ENCODE assay signal across 20 cellular contexts in the genomic region with DNA sequence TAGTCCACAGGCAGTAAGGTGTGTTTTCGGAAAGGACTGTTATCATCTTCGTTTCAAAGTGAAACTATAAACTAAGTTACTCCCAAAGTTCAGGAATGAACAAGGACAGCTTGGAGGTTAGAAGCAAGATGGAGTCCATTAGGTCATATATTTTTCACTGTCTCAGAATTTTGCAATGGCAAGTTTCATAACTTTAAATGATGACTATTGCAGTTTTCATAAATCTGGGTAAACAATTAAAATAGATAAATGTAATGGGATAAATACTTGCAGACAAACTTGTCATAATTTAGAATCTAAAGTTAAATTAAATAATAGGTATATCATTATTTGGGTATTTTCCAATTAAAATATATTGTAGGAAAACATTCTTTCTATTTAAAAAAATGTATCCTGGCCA. TPM values are rescaled to one million over a fixed set of nuclear protein-coding genes. Genes with fewer than 3 reads are reported as not detected.
DNase-seq lines count a peak whose midpoint lies in the region; ATAC-seq, FAIRE-seq and TF ChIP-seq lines count a peak whose summit lies in the region.
"Had no signal": no experiment of that assay in that cellular context is flagged by ENCODE, and none has a peak within 500 bp of the region (broad histone marks: within the 10 kb centered on the region; RNA-seq: fewer than 3 reads in every experiment).

No MANE protein-coding gene starts in this region.

- H3K27ac Mint-ChIP-seq in CD8-positive, alpha-beta memory T cell, result no peak overlapping the region
- H3K27ac Mint-ChIP-seq: CD14-positive monocyte; CD4-positive, alpha-beta memory T cell; CD4-positive, CD25-positive, alpha-beta regulatory T cell had no signal

- H3K9ac ChIP-seq in IMR-90 (ENCODE audit: low read depth, low read length), result no peak overlapping the region
- H3K9ac ChIP-seq: BLaER1 had no signal

- CTCF ChIA-PET in A549 (lab: Yijun Ruan, JAX) (interaction anchor here (6.5 kb wide), 2 partner anchors 13 to 109 kb away, joined by 37 to 52 read pairs; no protein-coding TSS in a partner anchor), IMR-90 (lab: Yijun Ruan, JAX) (no interaction called here)
- CTCF ChIA-PET in CD8-positive, alpha-beta memory T cell (lab: Charles Lee), result no interaction called here

- intact Hi-C loops in IMR-90 (cut with micrococcal nuclease), result no loop called here

- H3K23ac ChIP-seq in IMR-90 (ENCODE audit: low read depth, low read length), result no peak overlapping the region

- no peak overlapping the region for H4K5ac ChIP-seq in IMR-90 (ENCODE audit: low read depth, low read length)

- no peak overlapping the region for H2BK120ac ChIP-seq in IMR-90 (ENCODE audit: low read depth, low read length)

- no peaks in the 10 kb centered on the region for H3K4me1 Mint-ChIP-seq in CD8-positive, alpha-beta memory T cell
- H3K4me1 Mint-ChIP-seq: CD4-positive, alpha-beta memory T cell; CD4-positive, CD25-positive, alpha-beta regulatory T cell had no signal

- TF ChIP-seq POLR2A in A549 (IDR thresholded peaks at IDR 0.05; ENCODE audit: low read length) (no peak), IMR-90 (IDR thresholded peaks at IDR 0.05; ENCODE audit: low read depth, low read length) (no peak)

- no peaks in the 10 kb centered on the region for H3K27me3 ChIP-seq in IMR-90 (ENCODE audit: control insufficient read depth, insufficient read depth, low read length)
- H3K27me3 ChIP-seq in small intestine (ENCODE audit: control insufficient read depth in 2 of 2, insufficient read depth in 2 of 2, low read length in 2 of 2), result no peaks in the 10 kb centered on the region
- H3K27me3 ChIP-seq in CD8-positive, alpha-beta memory T cell (ENCODE audit: insufficient read depth, low read length, poor library complexity, severe bottlenecking), result no peaks in the 10 kb centered on the region
- H3K27me3 ChIP-seq: BE2C, BLaER1 had no signal

- no peak overlapping the region for H3K4me3 Mint-ChIP-seq in CD8-positive, alpha-beta memory T cell
- H3K4me3 Mint-ChIP-seq: CD14-positive monocyte; CD4-positive, alpha-beta memory T cell; CD4-positive, CD25-positive, alpha-beta regulatory T cell had no signal

- H2AFZ ChIP-seq in IMR-90 (replicated peaks; ENCODE audit: low read length, poor library complexity), result no peak overlapping the region

- H3K9me3 ChIP-seq in A549 (peaks cover 23% of the 10 kb centered on the region), IMR-90 (ENCODE audit: control insufficient read depth, insufficient read depth, low read length) (peaks cover 3% of the 10 kb centered on the region; the same call in 1 of the 2 replicates), small intestine (ENCODE audit: control insufficient read depth, low read depth) (no peaks in the 10 kb centered on the region)
- H3K9me3 ChIP-seq in CD8-positive, alpha-beta memory T cell (ENCODE audit: low read length), result no peaks in the 10 kb centered on the region

- ATAC-seq in A549 (no peak), IMR-90 (ENCODE audit: low read depth) (no peak)

- 64% methylated on average over 2 of the region's 2 CpGs for WGBS in A549 (ENCODE audit: missing lambda C conversion rate)
- no CpG with 5 or more reads among the region's 2 CpGs for WGBS in IMR-90 (ENCODE audit: extremely low coverage in 2 of 2, insufficient read length in 1 of 2), 2 experiments
- 69 to 91% (median 90%) methylated on average over 2 of the region's 2 CpGs for WGBS in small intestine, 3 donors

- peaks cover 0 to 3% of the 10 kb centered on the region in 2 donors for H3K27me3 Mint-ChIP-seq in CD8-positive, alpha-beta memory T cell
- H3K27me3 Mint-ChIP-seq: CD4-positive, alpha-beta memory T cell had no signal

- H3K36me3 Mint-ChIP-seq in CD8-positive, alpha-beta memory T cell, result peaks cover 0 to 12% (median 3%) of the 10 kb centered on the region in 3 donors

- DNase-seq in A549 (ENCODE audit: low read depth in 1 of 2, low spot score in 1 of 2), result no peak
- DNase-seq in IMR-90, result no peak
- DNase-seq in small intestine, result no peak
- no peak for DNase-seq in hippocampal formation (lab: John Stamatoyannopoulos, UW)
- no peak for DNase-seq in CD8-positive, alpha-beta memory T cell
- DNase-seq: 8988T; AML-193; BE2C; C1 segment of cervical spinal cord; Caco-2; Calu3; CD4-positive, alpha-beta memory T cell; CD4-positive, CD25-positive, alpha-beta regulatory T cell; DMS79 treated with DMSO at 0.1 percent for 48 hours; GF-D8 had no signal

- H3K27ac ChIP-seq in A549 (no peak overlapping the region), IMR-90 (ENCODE audit: insufficient read depth, low read length) (no peak overlapping the region), small intestine (ENCODE audit: low read depth in 1 of 2, low read length in 1 of 2) (no peak overlapping the region)
- no peak overlapping the region for H3K27ac ChIP-seq in CD8-positive, alpha-beta memory T cell (ENCODE audit: low read depth, low read length)
- H3K27ac ChIP-seq: BLaER1 had no signal

- POLR2A ChIA-PET in A549 (lab: Yijun Ruan, JAX) (no interaction called here), IMR-90 (lab: Charles Lee; ENCODE audit: unreplicated experiment) (no interaction called here)
- POLR2A ChIA-PET in CD8-positive, alpha-beta memory T cell (lab: Charles Lee), result no interaction called here

- FAIRE-seq in A549 (lab: Jason Lieb, UNC), result no peak
- FAIRE-seq in small intestine (lab: Jason Lieb, UNC), result peak; percentile 62
- FAIRE-seq: D721Med, GM12891, GM19239 had no signal

- H2AK5ac ChIP-seq in IMR-90 (ENCODE audit: low read depth, low read length), result no peak overlapping the region

- dilution Hi-C loops in IMR-90 (cut with HindIII; ENCODE audit: low sequenced_read_pairs, unreplicated experiment), result no loop called here

- in situ Hi-C loops in IMR-90 (cut with MboI; ENCODE audit: low sequenced_read_pairs), result loop anchor here (25.0 kb wide), 1 partner anchor 341 kb away; a partner anchor contains a TSS

- no peaks in the 10 kb centered on the region for H4K20me1 ChIP-seq in IMR-90 (ENCODE audit: insufficient read depth, low read length)
- H4K20me1 ChIP-seq: BLaER1 had no signal

- H3K9me3 Mint-ChIP-seq in CD8-positive, alpha-beta memory T cell, result peaks cover 0 to 14% (median 3%) of the 10 kb centered on the region in 5 donors

- H2BK5ac ChIP-seq in IMR-90 (ENCODE audit: low read depth, low read length, poor library complexity, severe bottlenecking), result no peak overlapping the region

- no TSS peak for BruUV-seq in IMR-90 (replicated peaks; lab: Mats Ljungman, UMichigan)

- H2BK15ac ChIP-seq in IMR-90 (ENCODE audit: low read depth, low read length), result no peak overlapping the region

- H3K79me1 ChIP-seq in IMR-90 (ENCODE audit: low read depth in 1 of 2, low read length in 2 of 2), result no peaks in the 10 kb centered on the region

- H3K36me3 ChIP-seq in IMR-90 (ENCODE audit: control insufficient read depth, insufficient read depth, low read length), result no peaks in the 10 kb centered on the region
- no peaks in the 10 kb centered on the region for H3K36me3 ChIP-seq in small intestine (ENCODE audit: control insufficient read depth in 2 of 2, insufficient read depth in 2 of 2, low read length in 2 of 2)
- no peaks in the 10 kb centered on the region for H3K36me3 ChIP-seq in CD8-positive, alpha-beta memory T cell (ENCODE audit: insufficient read depth, low read length)
- H3K36me3 ChIP-seq: BE2C had no signal

- TF ChIP-seq CTCF in A549 (IDR thresholded peaks at IDR 0.05) (no peak), IMR-90 (conservative IDR thresholded peaks at IDR 0.05; ENCODE audit: low read depth, low read length) (no peak)

- H3K18ac ChIP-seq in IMR-90 (ENCODE audit: low read depth, low read length), result no peak overlapping the region

- no peak overlapping the region for H3K4me3 ChIP-seq in A549
- no peak overlapping the region for H3K4me3 ChIP-seq in IMR-90 (ENCODE audit: insufficient read depth, low read depth, low read length)
- H3K4me3 ChIP-seq in small intestine (ENCODE audit: low read depth in 1 of 2, low read length in 2 of 2), result no peak overlapping the region
- H3K4me3 ChIP-seq in CD8-positive, alpha-beta memory T cell (ENCODE audit: low read length), result no peak overlapping the region
- H3K4me3 ChIP-seq: BLaER1 had no signal

- no peak overlapping the region for H2AK9ac ChIP-seq in IMR-90 (replicated peaks; ENCODE audit: low read depth, low read length, poor library complexity)

- no peak overlapping the region for H4K8ac ChIP-seq in IMR-90 (ENCODE audit: low read depth in 2 of 2, low read length in 2 of 2)

- no peak overlapping the region for H3K56ac ChIP-seq in IMR-90 (ENCODE audit: extremely low read depth, insufficient read depth, low read length)

- H3K9me1 ChIP-seq in IMR-90 (ENCODE audit: insufficient read depth, low read length), result no peaks in the 10 kb centered on the region

- TF ChIP-seq EP300 in A549 (IDR thresholded peaks at IDR 0.05), result no peak

- H2BK20ac ChIP-seq in IMR-90 (ENCODE audit: low read depth, low read length), result no peak overlapping the region

- TF ChIP-seq RAD21 in A549 (conservative IDR thresholded peaks at IDR 0.05 in 1 of 2, IDR thresholded peaks at IDR 0.05 in 1 of 2) (no peak), IMR-90 (IDR thresholded peaks at IDR 0.05; ENCODE audit: low read length) (no peak)

- no peak overlapping the region for H4K91ac ChIP-seq in IMR-90 (ENCODE audit: insufficient read depth, low read depth, low read length)

- H3K4me1 ChIP-seq in A549 (no peaks in the 10 kb centered on the region), IMR-90 (ENCODE audit: control insufficient read depth, insufficient read depth, low read length) (no peaks in the 10 kb centered on the region), small intestine (ENCODE audit: control insufficient read depth in 2 of 2, insufficient read depth in 1 of 2, low read depth in 1 of 2, low read length in 1 of 2) (no peaks in the 10 kb centered on the region)
- H3K4me1 ChIP-seq in CD8-positive, alpha-beta memory T cell (ENCODE audit: insufficient read depth, low read length), result no peaks in the 10 kb centered on the region
- H3K4me1 ChIP-seq: BE2C, BLaER1 had no signal

- H3K4me2 ChIP-seq in A549 (no peak overlapping the region), IMR-90 (ENCODE audit: low read depth, low read length) (no peak overlapping the region)
- H3K4me2 ChIP-seq: BLaER1 had no signal

- no peak overlapping the region for H3K14ac ChIP-seq in IMR-90 (replicated peaks; ENCODE audit: low read depth, low read length)

- H3K4ac ChIP-seq in IMR-90 (ENCODE audit: low read depth, low read length), result no peak overlapping the region

RNA-seq across cellular contexts. Expression of a gene that starts 14.7 kb away (rescaled TPM):
- polyA plus RNA-seq in A549 (2011; rRNA removed) (56.6 and 65.4 TPM in 2 replicates), A549 (2017; fragmentation: RNase III; extraction: RNeasy Plus Mini Kit Qiagen cat#74134 plus additional on column Dnase treatment) (38.3 to 40.7 TPM (median 39.8 TPM) in 3 replicates), IMR-90 (2012; rRNA removed) (27.5 and 29.9 TPM in 2 replicates), small intestine (10 to 100 TPM; 13.2 to 37.8 (median 22.1) TPM)
- 15.5 and 19.3 TPM in 2 replicates for polyA plus RNA-seq in A549 (2012; cell fraction: cytosol; rRNA removed)
- polyA plus RNA-seq in A549 (2012; cell fraction: nucleus; rRNA removed), result 35.4 and 43.1 TPM in 2 replicates
- polyA minus RNA-seq in A549 (2011; rRNA and poly(A)+ RNA removed), result 50.2 and 53.5 TPM in 2 replicates
- total RNA-seq in IMR-90 (2012; rRNA removed), result 25.5 and 28.9 TPM in 2 replicates
- polyA plus RNA-seq in IMR-90 (2012; cell fraction: cytosol; rRNA removed), result 8.4 and 14.0 TPM in 2 replicates
- polyA plus RNA-seq in IMR-90 (2012; cell fraction: nucleus; rRNA removed; ENCODE audit: low replicate concordance), result 57.2 and 84.7 TPM in 2 replicates
- 10 to 100 TPM; 47.6 to 49.2 TPM for total RNA-seq in CD8-positive, alpha-beta memory T cell
- 7.6 TPM for polyA plus RNA-seq in CD8-positive, alpha-beta memory T cell

RNA-seq across cellular contexts. Expression of a gene that starts 32.3 kb away (rescaled TPM):
- polyA plus RNA-seq in A549 (2011; rRNA removed) (13.5 and 16.9 TPM in 2 replicates), A549 (2017; fragmentation: RNase III; extraction: RNeasy Plus Mini Kit Qiagen cat#74134 plus additional on column Dnase treatment) (19.9 to 20.7 TPM (median 20.3 TPM) in 3 replicates), IMR-90 (2012; rRNA removed) (4.3 and 5.2 TPM in 2 replicates), small intestine (10 to 100 TPM in 2 of 3 donors, 1 to 10 TPM in 1; 8.4 to 11.0 (median 10.9) TPM)
- polyA plus RNA-seq in A549 (2012; cell fraction: cytosol; rRNA removed), result 4.5 and 4.6 TPM in 2 replicates
- 3.7 and 5.9 TPM in 2 replicates for polyA plus RNA-seq in A549 (2012; cell fraction: nucleus; rRNA removed)
- 6.9 and 7.2 TPM in 2 replicates for polyA minus RNA-seq in A549 (2011; rRNA and poly(A)+ RNA removed)
- total RNA-seq in IMR-90 (2012; rRNA removed), result 13.3 and 21.7 TPM in 2 replicates
- 1.2 and 1.9 TPM in 2 replicates for polyA plus RNA-seq in IMR-90 (2012; cell fraction: cytosol; rRNA removed)
- polyA plus RNA-seq in IMR-90 (2012; cell fraction: nucleus; rRNA removed; ENCODE audit: low replicate concordance), result 1.7 and 5.6 TPM in 2 replicates
- 10 to 100 TPM; 22.3 to 23.5 TPM for total RNA-seq in CD8-positive, alpha-beta memory T cell
- 13.4 TPM for polyA plus RNA-seq in CD8-positive, alpha-beta memory T cell

RNA-seq across cellular contexts. Expression of a gene that starts 49.3 kb away (rescaled TPM):
- 42.9 and 45.0 TPM in 2 replicates for polyA plus RNA-seq in A549 (2011; rRNA removed)
- polyA plus RNA-seq in A549 (2012; cell fraction: cytosol; rRNA removed), result 25.0 and 28.2 TPM in 2 replicates
- polyA plus RNA-seq in A549 (2012; cell fraction: nucleus; rRNA removed), result 48.4 and 51.3 TPM in 2 replicates
- 37.5 to 47.6 TPM (median 44.5 TPM) in 3 replicates for polyA plus RNA-seq in A549 (2017; fragmentation: RNase III; extraction: RNeasy Plus Mini Kit Qiagen cat#74134 plus additional on column Dnase treatment)
- 7.3 and 7.4 TPM in 2 replicates for polyA minus RNA-seq in A549 (2011; rRNA and poly(A)+ RNA removed)
- 16.5 and 16.7 TPM in 2 replicates for total RNA-seq in IMR-90 (2012; rRNA removed)
- polyA plus RNA-seq in IMR-90 (2012; rRNA removed), result 29.8 and 32.1 TPM in 2 replicates
- 20.9 and 26.8 TPM in 2 replicates for polyA plus RNA-seq in IMR-90 (2012; cell fraction: cytosol; rRNA removed)
- polyA plus RNA-seq in IMR-90 (2012; cell fraction: nucleus; rRNA removed; ENCODE audit: low replicate concordance), result 35.9 and 56.4 TPM in 2 replicates
- 10 to 100 TPM; 16.8 to 46.9 (median 29.5) TPM for polyA plus RNA-seq in small intestine
- 10 to 100 TPM; 26.6 to 27.4 TPM for total RNA-seq in CD8-positive, alpha-beta memory T cell
- polyA plus RNA-seq in CD8-positive, alpha-beta memory T cell, result 23.4 TPM
